In the genomic region with DNA sequence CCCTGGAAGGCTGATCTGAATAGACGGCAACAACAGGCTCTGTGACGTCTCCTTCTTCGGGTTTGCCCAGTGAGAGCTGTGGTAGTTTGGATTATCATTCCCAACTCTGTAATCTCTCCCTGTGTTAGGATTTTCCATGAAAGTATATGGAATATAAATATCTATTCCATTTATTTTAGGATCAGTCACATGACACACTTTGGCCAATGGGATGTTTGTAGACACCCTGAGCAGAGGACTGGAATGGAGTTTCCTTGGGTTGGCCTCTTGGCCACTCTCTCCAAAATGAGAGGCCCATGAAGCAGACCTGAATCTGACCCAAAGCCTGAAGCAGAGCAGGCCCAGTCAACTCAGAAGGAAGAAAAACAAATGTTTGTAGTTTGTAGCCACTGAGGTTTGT, we compare ENCODE assay signal across 10 cellular contexts.
"Had no signal": no experiment of that assay in that cellular context is flagged by ENCODE, and none has a peak within 500 bp of the region (broad histone marks: within the 10 kb centered on the region; RNA-seq: fewer than 3 reads in every experiment).

No MANE protein-coding gene starts in this region.

- DNase-seq: GM23248, GOT3, H9, HCEC 1CT, HFFc6, Kasumi-1, KG1 had no signal

- FAIRE-seq: H54, HepG2 had no signal

- H3K9ac ChIP-seq: GM23248 had no signal

- ATAC-seq: HepG2 had no signal

- H2AFZ ChIP-seq: GM23248 had no signal

- H3K27ac ChIP-seq: GM23248, HL-60 had no signal

- H3K4me3 ChIP-seq: GM23248 had no signal
